11 cellular contexts compared by ENCODE assay signal in the genomic region with DNA sequence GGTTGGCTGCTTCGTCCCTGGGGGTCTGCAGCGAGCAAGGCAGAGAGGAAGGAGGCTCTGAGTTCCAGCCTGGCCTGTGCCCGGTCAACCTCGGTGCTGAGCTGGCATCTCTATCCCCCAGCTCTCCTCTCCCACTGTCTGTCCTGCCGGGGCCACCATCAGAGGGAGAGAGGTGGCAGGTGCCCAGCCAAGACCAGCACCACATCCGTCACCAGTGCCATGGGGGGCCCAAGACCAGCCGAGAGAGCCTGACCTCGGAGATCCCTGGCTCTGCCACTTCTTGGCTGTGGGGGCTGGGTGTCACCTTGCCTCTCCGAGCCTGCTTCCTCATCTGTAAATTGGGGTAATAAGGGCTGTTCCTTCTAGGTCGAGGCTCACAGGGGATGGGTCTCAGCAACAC. TPM values are rescaled to one million over a fixed set of nuclear protein-coding genes. Genes with fewer than 3 reads are reported as not detected.
DNase-seq lines count a peak whose midpoint lies in the region; ATAC-seq, FAIRE-seq and TF ChIP-seq lines count a peak whose summit lies in the region.
"Had no signal": no experiment of that assay in that cellular context is flagged by ENCODE, and none has a peak within 500 bp of the region (broad histone marks: within the 10 kb centered on the region; RNA-seq: fewer than 3 reads in every experiment).

No MANE protein-coding gene starts in this region.

- no peak for TF ChIP-seq POLR2A in gastroesophageal sphincter (IDR thresholded peaks at IDR 0.05)

- H3K9me3 ChIP-seq in SJSA1 (replicated peaks) (no peaks in the 10 kb centered on the region), gastroesophageal sphincter (no peaks in the 10 kb centered on the region)

- no peak for DNase-seq in activated CD4-positive, alpha-beta T cell treated with anti-CD3 and anti-CD28 coated beads, Interleukin-2, amount 10 ng/mL, durations not matched to agents 24 days and 14 days
- no peak for DNase-seq in activated CD4-positive, alpha-beta T cell treated with anti-CD3 and anti-CD28 coated beads for 1 hour
- DNase-seq in SJSA1 (ENCODE audit: low read depth in 1 of 2, low spot score in 2 of 2) (peak in 1 of 2 experiments; percentile 15), HPDE6-E6E7 (ENCODE audit: extremely low spot score) (no peak), inferior parietal cortex (ENCODE audit: extremely low spot score) (no peak), HTR-8/SVneo (ENCODE audit: insufficient read length, low spot score) (no peak)
- DNase-seq in stimulated activated naive CD8-positive, alpha-beta T cell treated with anti-CD3 and anti-CD28 coated beads, Interleukin-15, amount 100 ng/mL, for 72 hours, result peak in 1 of 2 donors; percentile 21
- DNase-seq: effector CD8-positive, alpha-beta T cell had no signal

- H3K9me3 Mint-ChIP-seq in activated CD4-positive, alpha-beta T cell treated with anti-CD3 and anti-CD28 coated beads, Interleukin-2, amount 10 ng/mL, durations not matched to agents 24 days and 14 days, result no peaks in the 10 kb centered on the region
- H3K9me3 Mint-ChIP-seq in stimulated activated naive CD8-positive, alpha-beta T cell treated with anti-CD3 and anti-CD28 coated beads, Interleukin-15, amount 100 ng/mL, for 72 hours, result no peaks in the 10 kb centered on the region
- H3K9me3 Mint-ChIP-seq: activated naive CD4-positive, alpha-beta T cell treated with anti-CD3 and anti-CD28 coated beads, Interleukin-2, amount 50 U/mL, for 24 hours had no signal

- H3K27ac ChIP-seq in SJSA1, result peak overlapping the region; percentile 58
- peak overlapping the region in 3 of 4 donors; percentile 28 to 76 (median 54) for H3K27ac ChIP-seq in gastroesophageal sphincter
- H3K27ac ChIP-seq: hepatocyte had no signal

- WGBS in gastroesophageal sphincter (ENCODE audit: low coverage in 1 of 2), 2 donors, result no CpG with 5 or more reads among the region's 10 CpGs

- no peaks in the 10 kb centered on the region for H3K27me3 Mint-ChIP-seq in activated CD4-positive, alpha-beta T cell treated with anti-CD3 and anti-CD28 coated beads, Interleukin-2, amount 10 ng/mL, durations not matched to agents 24 days and 14 days
- H3K27me3 Mint-ChIP-seq in stimulated activated naive CD8-positive, alpha-beta T cell treated with anti-CD3 and anti-CD28 coated beads, Interleukin-15, amount 100 ng/mL, for 72 hours, result no peaks in the 10 kb centered on the region
- H3K27me3 Mint-ChIP-seq: activated naive CD4-positive, alpha-beta T cell treated with anti-CD3 and anti-CD28 coated beads, Interleukin-2, amount 50 U/mL, for 24 hours had no signal

- H3K4me3 ChIP-seq in SJSA1 (no peak overlapping the region), gastroesophageal sphincter (no peak overlapping the region)
- H3K4me3 ChIP-seq: hepatocyte had no signal

- H3K4me1 ChIP-seq in SJSA1 (replicated peaks) (peaks cover 45% of the 10 kb centered on the region), gastroesophageal sphincter (peaks cover 0 to 54% (median 7%) of the 10 kb centered on the region in 3 donors)

- no peak for TF ChIP-seq EP300 in gastroesophageal sphincter (IDR thresholded peaks at IDR 0.05)

- FAIRE-seq in HTR-8/SVneo (lab: Jason Lieb, UNC), result no peak

- H3K27ac Mint-ChIP-seq in activated CD4-positive, alpha-beta T cell treated with anti-CD3 and anti-CD28 coated beads, Interleukin-2, amount 10 ng/mL, durations not matched to agents 24 days and 14 days, result peak overlapping the region; percentile 48
- H3K27ac Mint-ChIP-seq in stimulated activated naive CD8-positive, alpha-beta T cell treated with anti-CD3 and anti-CD28 coated beads, Interleukin-15, amount 100 ng/mL, for 72 hours, result peak overlapping the region; percentile 81 to 98
- H3K27ac Mint-ChIP-seq: activated naive CD4-positive, alpha-beta T cell treated with anti-CD3 and anti-CD28 coated beads, Interleukin-2, amount 50 U/mL, for 24 hours had no signal

- H3K27me3 ChIP-seq in SJSA1 (replicated peaks) (no peaks in the 10 kb centered on the region), gastroesophageal sphincter (no peaks in the 10 kb centered on the region)
- H3K27me3 ChIP-seq: hepatocyte had no signal

- H3K36me3 Mint-ChIP-seq in activated CD4-positive, alpha-beta T cell treated with anti-CD3 and anti-CD28 coated beads, Interleukin-2, amount 10 ng/mL, durations not matched to agents 24 days and 14 days (ENCODE audit: low read depth), result no peaks in the 10 kb centered on the region
- H3K36me3 Mint-ChIP-seq: activated naive CD4-positive, alpha-beta T cell treated with anti-CD3 and anti-CD28 coated beads, Interleukin-2, amount 50 U/mL, for 24 hours had no signal

- intact Hi-C loops in activated CD4-positive, alpha-beta T cell treated with anti-CD3 and anti-CD28 coated beads, Interleukin-2, amount 10 ng/mL, durations not matched to agents 24 days and 14 days (cut with micrococcal nuclease), result loop anchor here (10.0 kb wide), 1 partner anchor 158 kb away; no protein-coding TSS in a partner anchor

- no peak overlapping the region for H3K4me3 Mint-ChIP-seq in activated CD4-positive, alpha-beta T cell treated with anti-CD3 and anti-CD28 coated beads, Interleukin-2, amount 10 ng/mL, durations not matched to agents 24 days and 14 days
- H3K4me3 Mint-ChIP-seq in stimulated activated naive CD8-positive, alpha-beta T cell treated with anti-CD3 and anti-CD28 coated beads, Interleukin-15, amount 100 ng/mL, for 72 hours, result peak overlapping the region; percentile 66 to 89
- H3K4me3 Mint-ChIP-seq: activated naive CD4-positive, alpha-beta T cell treated with anti-CD3 and anti-CD28 coated beads, Interleukin-2, amount 50 U/mL, for 24 hours had no signal

- peaks cover 18% of the 10 kb centered on the region for H3K4me1 Mint-ChIP-seq in activated CD4-positive, alpha-beta T cell treated with anti-CD3 and anti-CD28 coated beads, Interleukin-2, amount 10 ng/mL, durations not matched to agents 24 days and 14 days
- H3K4me1 Mint-ChIP-seq in stimulated activated naive CD8-positive, alpha-beta T cell treated with anti-CD3 and anti-CD28 coated beads, Interleukin-15, amount 100 ng/mL, for 72 hours, result peaks cover 60% of the 10 kb centered on the region

- ATAC-seq in gastroesophageal sphincter, result no peak
- ATAC-seq in stimulated activated naive CD8-positive, alpha-beta T cell treated with anti-CD3 and anti-CD28 coated beads, Interleukin-15, amount 100 ng/mL, for 72 hours, result peak; percentile 20

- H3K36me3 ChIP-seq in SJSA1 (0 out of 2 replicates have a peak, but pooled peaks cover 10% of the 10 kb centered on the region), gastroesophageal sphincter (no peaks in the 10 kb centered on the region)

- no peak for TF ChIP-seq CTCF in gastroesophageal sphincter (IDR thresholded peaks at IDR 0.05)

RNA-seq across cellular contexts. Expression of a gene that starts 0.6 kb away (rescaled TPM):
- total RNA-seq in activated CD4-positive, alpha-beta T cell treated with anti-CD3 and anti-CD28 coated beads, Interleukin-2, amount 10 ng/mL, durations not matched to agents 24 days and 14 days, result 0.47 and 0.78 TPM in 2 replicates
- 5.1 and 9.6 TPM in 2 replicates for total RNA-seq in SJSA1 (2014; rRNA removed; shearing (Covaris generic))
- total RNA-seq in gastroesophageal sphincter, result 10 to 100 TPM in 1 of 4 donors, 1 to 10 TPM in 3; 1.6 to 11.6 (median 3.2) TPM

RNA-seq across cellular contexts. Expression of a gene that starts 24.0 kb away (rescaled TPM):
- 8.6 and 9.2 TPM in 2 replicates for total RNA-seq in activated CD4-positive, alpha-beta T cell treated with anti-CD3 and anti-CD28 coated beads, Interleukin-2, amount 10 ng/mL, durations not matched to agents 24 days and 14 days
- 12.0 and 15.3 TPM in 2 replicates for total RNA-seq in SJSA1 (2014; rRNA removed; shearing (Covaris generic))
- total RNA-seq in gastroesophageal sphincter, result 1 to 10 TPM; 3.4 to 7.1 (median 3.8) TPM

RNA-seq across cellular contexts. Expression of a gene that starts 47.4 kb away (rescaled TPM):
- total RNA-seq in activated CD4-positive, alpha-beta T cell treated with anti-CD3 and anti-CD28 coated beads, Interleukin-2, amount 10 ng/mL, durations not matched to agents 24 days and 14 days, result 107 and 110 TPM in 2 replicates
- total RNA-seq in SJSA1 (2014; rRNA removed; shearing (Covaris generic)), result 0.06 and 0.89 TPM in 2 replicates
- total RNA-seq in gastroesophageal sphincter, result 10 to 100 TPM in 3 of 4 donors, 1 to 10 TPM in 1; 5.9 to 35.9 (median 18.1) TPM
